In genomic region chr3:43144811-43145490, GRCh38 we compare ENCODE assay signal across 17 cellular contexts. TPM values are rescaled to one million over a fixed set of nuclear protein-coding genes. Genes with fewer than 3 reads are reported as not detected.
A peak's percentile ranks its signal among the peaks of the same experiment; 100 is the strongest.
DNase-seq lines count a peak whose midpoint lies in the region; ATAC-seq, FAIRE-seq and TF ChIP-seq lines count a peak whose summit lies in the region.
"Had no signal": no experiment of that assay in that cellular context is flagged by ENCODE, and none has a peak within 500 bp of the region (broad histone marks: within the 10 kb centered on the region; RNA-seq: fewer than 3 reads in every experiment).

No MANE protein-coding gene starts in this region.

- H4K8ac ChIP-seq in mesenchymal stem cell (ENCODE audit: low read length), result no peak overlapping the region

- H2AK5ac ChIP-seq in mesenchymal stem cell (ENCODE audit: low read length, severe bottlenecking), result no peak overlapping the region

- no peak overlapping the region for H3K4me2 ChIP-seq in mesenchymal stem cell (ENCODE audit: low read length, poor library complexity, severe bottlenecking)

- H3K4me1 ChIP-seq in mesenchymal stem cell (ENCODE audit: control insufficient read depth, insufficient read depth, low read depth, low read length) (no peaks in the 10 kb centered on the region), aorta (ENCODE audit: control insufficient read depth in 1 of 2, insufficient read depth in 2 of 2, low read length in 2 of 2) (no peaks in the 10 kb centered on the region)

- no peaks in the 10 kb centered on the region for H3K79me1 ChIP-seq in mesenchymal stem cell (replicated peaks; ENCODE audit: low read length, poor library complexity, severe bottlenecking)

- WGBS in mesenchymal stem cell, result 76% methylated on average over 5 of the region's 7 CpGs
- 60 to 61% methylated on average over 7 of the region's 7 CpGs for WGBS in aorta, 2 donors

- H2BK15ac ChIP-seq in mesenchymal stem cell (ENCODE audit: low read depth, poor library complexity, severe bottlenecking), result no peak overlapping the region

- no peak for TF ChIP-seq CTCF in bronchial epithelial cell (IDR thresholded peaks at IDR 0.05; ENCODE audit: insufficient read depth, low read length, severe bottlenecking)

- no peak overlapping the region for H2AFZ ChIP-seq in mesenchymal stem cell (ENCODE audit: low read depth, low read length)

- no peaks in the 10 kb centered on the region for H3K9me3 ChIP-seq in mesenchymal stem cell (ENCODE audit: control insufficient read depth, low read length)
- H3K9me3 ChIP-seq in aorta (ENCODE audit: control insufficient read depth, low read length), result no peaks in the 10 kb centered on the region
- H3K9me3 ChIP-seq: ovary had no signal

- H3K18ac ChIP-seq in mesenchymal stem cell (ENCODE audit: low read depth in 1 of 2, low read length in 2 of 2), result no peak overlapping the region

- H3K23ac ChIP-seq in mesenchymal stem cell (ENCODE audit: low read length in 2 of 2), result no peak overlapping the region

- no peak overlapping the region for H3K14ac ChIP-seq in mesenchymal stem cell (ENCODE audit: low read length in 2 of 2)

- ATAC-seq in aorta (ENCODE audit: low FRiP score) (no peak), GM21576 (IDR thresholded peaks at IDR 0.05; ENCODE audit: unreplicated experiment) (no peak), GM19452 (IDR thresholded peaks at IDR 0.05; ENCODE audit: unreplicated experiment) (no peak)
- ATAC-seq: Right ventricle myocardium inferior; stimulated activated naive CD8-positive, alpha-beta T cell treated with anti-CD3 and anti-CD28 coated beads, Interleukin-15, Interleukin-2, amounts not matched to agents 100 U/mL and 50 U/mL, for 24 hours had no signal

- intact Hi-C loops in aorta (cut with DNase I), result no loop called here

- peak overlapping the region; percentile 84 for H3K9ac ChIP-seq in mesenchymal stem cell (ENCODE audit: low read length)

- no peaks in the 10 kb centered on the region for H3K36me3 ChIP-seq in bronchial epithelial cell (ENCODE audit: control insufficient read depth, insufficient read depth, low read length)
- no peaks in the 10 kb centered on the region for H3K36me3 ChIP-seq in mesenchymal stem cell (ENCODE audit: control insufficient read depth in 1 of 2, insufficient read depth in 2 of 2, low read depth in 1 of 2, low read length in 2 of 2)
- no peaks in the 10 kb centered on the region for H3K36me3 ChIP-seq in aorta (ENCODE audit: control insufficient read depth in 1 of 2, insufficient read depth in 2 of 2, low read length in 1 of 2)
- H3K36me3 ChIP-seq: ovary had no signal

- H3K4me3 ChIP-seq in bronchial epithelial cell (ENCODE audit: low read depth, low read length), result no peak overlapping the region
- peak overlapping the region in 1 of 2 experiments; percentile 57 for H3K4me3 ChIP-seq in mesenchymal stem cell (ENCODE audit: insufficient read depth in 1 of 2, low read depth in 1 of 2, low read length in 2 of 2)
- no peak overlapping the region for H3K4me3 ChIP-seq in aorta (ENCODE audit: low read length in 2 of 2)
- H3K4me3 ChIP-seq: ovary had no signal

- no peak overlapping the region for H4K91ac ChIP-seq in mesenchymal stem cell (ENCODE audit: low read length)

- H3K27me3 ChIP-seq in bronchial epithelial cell (ENCODE audit: control insufficient read depth, insufficient read depth, low read length) (no peaks in the 10 kb centered on the region), mesenchymal stem cell (ENCODE audit: control insufficient read depth in 1 of 2, insufficient read depth in 1 of 2, low read length in 2 of 2) (peaks cover 0 to 14% of the 10 kb centered on the region in 2 experiments), aorta (ENCODE audit: control insufficient read depth in 1 of 2, insufficient read depth in 2 of 2, low read length in 1 of 2) (peaks cover 0 to 3% of the 10 kb centered on the region in 2 donors)
- H3K27me3 ChIP-seq: ovary had no signal

- H2BK12ac ChIP-seq in mesenchymal stem cell (ENCODE audit: low read length in 2 of 2), result no peak overlapping the region

- no peak overlapping the region for H3K4ac ChIP-seq in mesenchymal stem cell (ENCODE audit: low read depth in 1 of 2, low read length in 2 of 2)

- peak; percentile 53 for DNase-seq in AG20443 (ENCODE audit: low spot score)
- DNase-seq in NCI-H460 (ENCODE audit: extremely low read depth, low read depth), result peak; percentile 16
- DNase-seq in bronchial epithelial cell (ENCODE audit: low read depth), result peak; percentile 26
- no peak for DNase-seq in mesenchymal stem cell
- no peak for DNase-seq in iPS-NIHi11 (ENCODE audit: low spot score)
- DNase-seq in aorta, result no peak
- DNase-seq: activated CD4-positive, alpha-beta T cell treated with anti-CD3 and anti-CD28 coated beads, Interleukin-2, amount 50 U/mL, for 1 hour; activated T-cell treated with anti-CD3 and anti-CD28 coated beads, Interleukin-2, amount 50 U/mL, for 24 hours; AML-193; islet precursor cell; NCI-H1694; stimulated activated naive CD8-positive, alpha-beta T cell treated with anti-CD3 and anti-CD28 coated beads, Interleukin-15, Interleukin-2, amounts not matched to agents 100 U/mL and 50 U/mL, for 24 hours; T-helper 9 cell had no signal

- no peak for FAIRE-seq in bronchial epithelial cell (lab: Jason Lieb, UNC)

- H3K27ac ChIP-seq in mesenchymal stem cell (ENCODE audit: low read length, poor library complexity, severe bottlenecking), result no peak overlapping the region
- H3K27ac ChIP-seq in aorta (ENCODE audit: low read depth in 1 of 2, low read length in 2 of 2), result no peak overlapping the region
- H3K27ac ChIP-seq: ovary had no signal

- H2BK120ac ChIP-seq in mesenchymal stem cell (ENCODE audit: low read depth, low read length), result no peak overlapping the region

- H2BK5ac ChIP-seq in mesenchymal stem cell (ENCODE audit: low read depth, low read length, poor library complexity, severe bottlenecking), result no peak overlapping the region

RNA-seq across cellular contexts. Expression of gene POMGNT2, which starts 39.1 kb away (rescaled TPM):
- total RNA-seq in NCI-H460 (2014; rRNA removed; shearing (Covaris generic)), result 7.1 and 7.8 TPM in 2 replicates
- polyA plus RNA-seq in NCI-H460 (2014; cell fraction: nucleus; rRNA removed), result 8.1 and 8.3 TPM in 2 replicates
- total RNA-seq in bronchial epithelial cell, result 8.2 TPM in 2 replicates
- 7.2 TPM for polyA plus RNA-seq in mesenchymal stem cell (2013, experiment 1 of 2)
- 7.2 TPM for polyA plus RNA-seq in mesenchymal stem cell (2013, experiment 2 of 2)
- 10 to 100 TPM in 1 of 2 donors, 1 to 10 TPM in 1; 9.0 to 12.0 TPM for total RNA-seq in aorta
- 1 to 10 TPM; 2.8 to 8.2 TPM for polyA plus RNA-seq in aorta

Comparison
In these comparisons a context has a peak if more than half of its experiments do, and no peak if none do; other contexts are left out.
1. DNase-seq: peak in AG20443 (single experiment), NCI-H460 (single experiment) and bronchial epithelial cell (single experiment); none in mesenchymal stem cell (single experiment), iPS-NIHi11 (single experiment) and aorta (0 of 2).